9 cellular contexts compared by ENCODE assay signal in the genomic region with DNA sequence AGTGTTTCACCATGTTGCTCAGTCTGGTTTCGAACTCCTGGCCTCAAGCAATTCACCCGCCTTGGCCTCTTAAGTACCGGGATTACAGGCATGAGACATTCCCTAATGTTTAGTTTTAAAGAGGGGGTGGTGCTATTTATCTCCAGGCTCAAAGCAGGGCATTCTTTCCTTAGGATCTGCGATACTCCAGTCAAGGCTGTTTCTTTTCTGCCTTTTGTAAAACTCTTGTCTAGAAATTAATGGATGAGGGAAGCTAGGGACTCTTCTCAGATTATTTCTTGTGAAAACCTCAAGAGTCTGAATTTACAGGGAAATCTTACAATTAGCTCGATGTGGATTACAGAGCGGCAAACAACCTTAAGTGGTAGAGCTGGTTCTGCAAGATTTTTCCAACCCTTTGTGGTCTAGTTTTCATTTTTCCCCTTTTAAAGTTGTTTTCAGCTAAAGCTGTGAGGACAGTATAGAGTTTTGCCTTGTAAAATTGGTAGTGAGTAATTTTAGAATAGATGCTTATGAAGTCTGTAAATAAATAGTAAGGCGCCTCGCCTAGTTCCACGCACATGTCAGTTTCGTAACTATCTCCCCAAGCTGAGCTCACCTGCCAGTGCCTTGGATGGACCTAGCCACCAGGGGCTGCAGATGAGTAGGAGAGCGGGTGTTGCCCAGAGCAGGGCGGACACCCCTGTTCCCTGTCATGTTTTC. TPM values are rescaled to one million over a fixed set of nuclear protein-coding genes. Genes with fewer than 3 reads are reported as not detected.
DNase-seq lines count a peak whose midpoint lies in the region; ATAC-seq and TF ChIP-seq lines count a peak whose summit lies in the region.
"Had no signal": no experiment of that assay in that cellular context is flagged by ENCODE, and none has a peak within 500 bp of the region (broad histone marks: within the 10 kb centered on the region; RNA-seq: fewer than 3 reads in every experiment).

No MANE protein-coding gene starts in this region.

- H3K27ac ChIP-seq in PC-3 (ENCODE audit: low read length) = peak overlapping the region; percentile 97
- H3K27ac ChIP-seq in thymus (ENCODE audit: low read depth) = peak overlapping the region; percentile 42

- peaks cover 96% of the 10 kb centered on the region for H3K79me2 ChIP-seq in PC-3 (ENCODE audit: low read length)

- CTCF ChIA-PET in PC-3 (lab: Charles Lee) = interaction anchor here (0.7 to 1.4 kb wide), 5 partner anchors 13 to 255 kb away, joined by 3 to 13 read pairs (median 4); no protein-coding TSS in a partner anchor
- CTCF ChIA-PET in activated CD8-positive, alpha-beta memory T cell treated with anti-CD3 and anti-CD28 coated beads, Interleukin-2, amount 10 ng/mL, durations not matched to agents 7 days and 5 days (lab: Charles Lee) = no interaction called here

- H3K4me3 Mint-ChIP-seq in activated CD8-positive, alpha-beta memory T cell treated with anti-CD3 and anti-CD28 coated beads, Interleukin-2, amount 10 ng/mL, durations not matched to agents 7 days and 5 days = no peak overlapping the region

- H3K27me3 ChIP-seq in PC-3 (ENCODE audit: low read length) (no peaks in the 10 kb centered on the region), thymus (ENCODE audit: control insufficient read depth, insufficient read depth) (no peaks in the 10 kb centered on the region)

- H3K27ac Mint-ChIP-seq in activated CD8-positive, alpha-beta memory T cell treated with anti-CD3 and anti-CD28 coated beads, Interleukin-2, amount 10 ng/mL, durations not matched to agents 7 days and 5 days = no peak overlapping the region

- H3K4me1 Mint-ChIP-seq in activated CD8-positive, alpha-beta memory T cell treated with anti-CD3 and anti-CD28 coated beads, Interleukin-2, amount 10 ng/mL, durations not matched to agents 7 days and 5 days = no peaks in the 10 kb centered on the region

- intact Hi-C loops in PC-3 (cut with micrococcal nuclease) = no loop called here

- H3K9ac ChIP-seq in PC-3 (ENCODE audit: low read length) = peak overlapping the region; percentile 70

- peaks cover 8% of the 10 kb centered on the region for H3F3A ChIP-seq in PC-3 (ENCODE audit: low read length, unreplicated experiment)

- no peaks in the 10 kb centered on the region for H3K9me2 ChIP-seq in PC-3 (replicated peaks; ENCODE audit: low read length)

- peak overlapping the region; percentile 68 for H3K4me2 ChIP-seq in PC-3 (ENCODE audit: low read length)

- H3K36me3 ChIP-seq in PC-3 (ENCODE audit: low read depth, low read length) (0 out of 2 replicates have a peak, but pooled peaks cover 2% of the 10 kb centered on the region), thymus (ENCODE audit: control insufficient read depth, insufficient read depth) (peaks cover 15% of the 10 kb centered on the region)

- no peaks in the 10 kb centered on the region for H3K36me3 Mint-ChIP-seq in activated CD8-positive, alpha-beta memory T cell treated with anti-CD3 and anti-CD28 coated beads, Interleukin-2, amount 10 ng/mL, durations not matched to agents 7 days and 5 days

- no peaks in the 10 kb centered on the region for H3K27me3 Mint-ChIP-seq in activated CD8-positive, alpha-beta memory T cell treated with anti-CD3 and anti-CD28 coated beads, Interleukin-2, amount 10 ng/mL, durations not matched to agents 7 days and 5 days

- H2AFZ ChIP-seq in PC-3 (ENCODE audit: low read length) = peak overlapping the region; percentile 16; the same call in 1 of the 2 replicates

- peak; percentile 65 for TF ChIP-seq CTCF in PC-3 (conservative IDR thresholded peaks at IDR 0.05; ENCODE audit: low read depth, low read length)

- no peaks in the 10 kb centered on the region for H3K9me3 Mint-ChIP-seq in activated CD8-positive, alpha-beta memory T cell treated with anti-CD3 and anti-CD28 coated beads, Interleukin-2, amount 10 ng/mL, durations not matched to agents 7 days and 5 days (ENCODE audit: low read depth)

- 93% methylated on average over 12 of the region's 12 CpGs for WGBS in thymus

- H3K9me3 ChIP-seq in PC-3 (ENCODE audit: low read length) = no peaks in the 10 kb centered on the region
- no peaks in the 10 kb centered on the region for H3K9me3 ChIP-seq in thymus (ENCODE audit: control insufficient read depth)

- DNase-seq in NCI-H345 (lab: John Stamatoyannopoulos, UW) (peak; percentile 31), NCI-H345 treated with DMSO at 0.1 percent for 48 hours (lab: John Stamatoyannopoulos, UW; ENCODE audit: unreplicated experiment) (no peak), PC-3 (peak; percentile 89), germinal center (ENCODE audit: low spot score) (peak; percentile 59)
- DNase-seq in activated CD8-positive, alpha-beta memory T cell treated with anti-CD3 and anti-CD28 coated beads, Interleukin-2, amount 10 ng/mL, durations not matched to agents 7 days and 5 days = no peak
- DNase-seq: activated CD8-positive, alpha-beta memory T cell treated with anti-CD3 and anti-CD28 coated beads, Interleukin-2, amount 50 U/mL, for 4 hours had no signal

- POLR2A ChIA-PET in PC-3 (lab: Charles Lee; ENCODE audit: unreplicated experiment) = interaction anchor here (1.7 kb wide), 1 partner anchor 14 kb away, joined by 5 read pairs; no protein-coding TSS in a partner anchor

- ATAC-seq in PC-3 (peak; percentile 88), HG03196 (IDR thresholded peaks at IDR 0.05; ENCODE audit: unreplicated experiment) (no peak), HG03565 (IDR thresholded peaks at IDR 0.05; ENCODE audit: unreplicated experiment) (no peak)
- no peak for ATAC-seq in activated CD8-positive, alpha-beta memory T cell treated with anti-CD3 and anti-CD28 coated beads, Interleukin-2, amount 10 ng/mL, durations not matched to agents 7 days and 5 days

- no TSS peak for BruUV-seq in PC-3 (replicated peaks; lab: Mats Ljungman, UMichigan)

- peak overlapping the region; percentile 36; the same call in 1 of the 2 replicates for H3K4me3 ChIP-seq in PC-3 (ENCODE audit: low read length)
- no peak overlapping the region for H3K4me3 ChIP-seq in thymus (ENCODE audit: low read length)

- peaks cover 24% of the 10 kb centered on the region for H3K4me1 ChIP-seq in PC-3 (ENCODE audit: insufficient read depth, low read length)
- H3K4me1 ChIP-seq in thymus (ENCODE audit: control insufficient read depth, insufficient read depth, low read length) = peaks cover 23% of the 10 kb centered on the region

- no peaks in the 10 kb centered on the region for H4K20me1 ChIP-seq in PC-3 (ENCODE audit: low read length)

RNA-seq across cellular contexts. Expression of a gene that starts 53.1 kb away (rescaled TPM):
- total RNA-seq in PC-3 (2014; rRNA removed) = 39.6 and 44.5 TPM in 2 replicates
- 27.8 TPM for polyA plus RNA-seq in thymus
- 10 to 100 TPM; 24.0 to 28.7 TPM for total RNA-seq in activated CD8-positive, alpha-beta memory T cell treated with anti-CD3 and anti-CD28 coated beads, Interleukin-2, amount 10 ng/mL, durations not matched to agents 7 days and 5 days

Comparison
In these comparisons a context has a peak if more than half of its experiments do, and no peak if none do; other contexts are left out.
1. DNase-seq: peak in NCI-H345 (single experiment), PC-3 (single experiment) and germinal center (single experiment); none in NCI-H345 treated with DMSO at 0.1 percent for 48 hours (single experiment) and activated CD8-positive, alpha-beta memory T cell treated with anti-CD3 and anti-CD28 coated beads, Interleukin-2, amount 10 ng/mL, durations not matched to agents 7 days and 5 days (single experiment).